1 cellular context compared by ENCODE assay signal in the genomic region with DNA sequence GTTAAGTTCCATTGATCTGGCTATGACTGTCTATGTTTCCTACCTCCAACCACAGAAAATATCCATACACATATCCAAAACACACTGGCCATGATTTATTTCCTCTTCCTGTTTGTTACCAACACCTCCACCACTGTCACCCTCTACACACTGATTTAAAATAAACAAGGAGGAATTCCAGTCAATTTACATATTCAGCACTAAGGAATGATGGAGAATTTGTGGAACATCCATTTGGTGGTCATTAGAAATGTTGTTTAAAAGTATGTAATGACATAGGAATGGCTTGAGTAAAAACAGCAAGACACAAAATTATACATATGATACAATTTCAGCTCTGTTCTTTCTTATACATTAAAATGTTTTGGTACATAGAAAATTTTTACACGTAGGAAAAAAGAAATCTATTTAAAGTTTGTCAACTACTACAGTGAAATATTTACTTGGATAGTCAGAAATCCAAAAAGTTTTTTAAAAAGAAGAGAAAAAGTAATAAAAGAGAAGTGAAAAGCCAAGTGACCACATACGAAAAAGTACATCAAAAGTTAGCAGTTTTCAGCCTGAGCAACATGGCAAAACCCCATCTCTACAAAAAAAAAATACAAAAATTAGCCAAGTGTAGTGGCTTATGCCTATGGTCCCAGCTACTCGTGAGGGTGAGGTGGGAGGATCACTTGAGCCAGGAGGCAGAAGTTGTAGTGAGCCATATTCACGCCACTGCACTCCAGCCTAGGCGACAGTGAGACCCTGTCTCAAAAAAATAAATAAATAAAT.
TF ChIP-seq lines count a peak whose summit lies in the region.

No MANE protein-coding gene starts in this region.

TF ChIP-seq in K562, 482 proteins besides CTCF, POLR2A, EP300 and RAD21:
- TF ChIP-seq MCM3 (IDR thresholded peaks at IDR 0.05) (0 out of 2 replicates have a peak, but pooled peaks have one; percentile 41), SRF (CRISPR knock-in tag; IDR thresholded peaks at IDR 0.05) (no peak), BCL6 (CRISPR knock-in tag; IDR thresholded peaks at IDR 0.05) (no peak), ATF7 (IDR thresholded peaks at IDR 0.05) (no peak)
- TF ChIP-seq, protein P1, sequence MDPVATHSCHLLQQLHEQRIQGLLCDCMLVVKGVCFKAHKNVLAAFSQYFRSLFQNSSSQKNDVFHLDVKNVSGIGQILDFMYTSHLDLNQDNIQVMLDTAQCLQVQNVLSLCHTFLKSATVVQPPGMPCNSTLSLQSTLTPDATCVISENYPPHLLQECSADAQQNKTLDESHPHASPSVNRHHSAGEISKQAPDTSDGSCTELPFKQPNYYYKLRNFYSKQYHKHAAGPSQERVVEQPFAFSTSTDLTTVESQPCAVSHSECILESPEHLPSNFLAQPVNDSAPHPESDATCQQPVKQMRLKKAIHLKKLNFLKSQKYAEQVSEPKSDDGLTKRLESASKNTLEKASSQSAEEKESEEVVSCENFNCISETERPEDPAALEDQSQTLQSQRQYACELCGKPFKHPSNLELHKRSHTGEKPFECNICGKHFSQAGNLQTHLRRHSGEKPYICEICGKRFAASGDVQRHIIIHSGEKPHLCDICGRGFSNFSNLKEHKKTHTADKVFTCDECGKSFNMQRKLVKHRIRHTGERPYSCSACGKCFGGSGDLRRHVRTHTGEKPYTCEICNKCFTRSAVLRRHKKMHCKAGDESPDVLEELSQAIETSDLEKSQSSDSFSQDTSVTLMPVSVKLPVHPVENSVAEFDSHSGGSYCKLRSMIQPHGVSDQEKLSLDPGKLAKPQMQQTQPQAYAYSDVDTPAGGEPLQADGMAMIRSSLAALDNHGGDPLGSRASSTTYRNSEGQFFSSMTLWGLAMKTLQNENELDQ (CRISPR knock-in tag; IDR thresholded peaks at IDR 0.05; ENCODE audit: borderline replicate concordance) = no peak
- TF ChIP-seq, protein P2, sequence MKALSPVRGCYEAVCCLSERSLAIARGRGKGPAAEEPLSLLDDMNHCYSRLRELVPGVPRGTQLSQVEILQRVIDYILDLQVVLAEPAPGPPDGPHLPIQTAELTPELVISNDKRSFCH (CRISPR knock-in tag; IDR thresholded peaks at IDR 0.05) = no peak
- TF ChIP-seq, protein P2 (tag; IDR thresholded peaks at IDR 0.05) = no peak
